Comparison of ENCODE assay signal across 8 cellular contexts in genomic region chr20:10217517-10218410, GRCh38. TPM values are rescaled to one million over a fixed set of nuclear protein-coding genes. Genes with fewer than 3 reads are reported as not detected.
A peak's percentile ranks its signal among the peaks of the same experiment; 100 is the strongest.
DNase-seq lines count a peak whose midpoint lies in the region; ATAC-seq and TF ChIP-seq lines count a peak whose summit lies in the region.

No MANE protein-coding gene starts in this region.

- peaks cover 45% of the 10 kb centered on the region for H3K27me3 Mint-ChIP-seq in activated CD4-positive, alpha-beta T cell treated with anti-CD3 and anti-CD28 coated beads for 36 hours
- H3K27me3 Mint-ChIP-seq in MCF 10A (ENCODE audit: insufficient read depth, unreplicated experiment), result peaks cover 51% of the 10 kb centered on the region

- H3K36me3 Mint-ChIP-seq in activated CD4-positive, alpha-beta T cell treated with anti-CD3 and anti-CD28 coated beads for 36 hours (ENCODE audit: low read depth), result peaks cover 3% of the 10 kb centered on the region
- H3K36me3 Mint-ChIP-seq in MCF 10A (ENCODE audit: insufficient read depth, unreplicated experiment), result no peaks in the 10 kb centered on the region

- POLR2A ChIA-PET in activated CD4-positive, alpha-beta T cell treated with anti-CD3 and anti-CD28 coated beads for 36 hours (lab: Charles Lee), result no interaction called here
- POLR2A ChIA-PET in MCF 10A (lab: Yijun Ruan, JAX), result no interaction called here

- CTCF ChIA-PET in activated CD4-positive, alpha-beta T cell treated with anti-CD3 and anti-CD28 coated beads for 36 hours (lab: Charles Lee), result no interaction called here
- CTCF ChIA-PET in MCF 10A (lab: Yijun Ruan, JAX), result no interaction called here

- H3K9me3 Mint-ChIP-seq in activated CD4-positive, alpha-beta T cell treated with anti-CD3 and anti-CD28 coated beads for 36 hours (ENCODE audit: low read depth), result peaks cover 5% of the 10 kb centered on the region
- H3K9me3 Mint-ChIP-seq in MCF 10A (ENCODE audit: unreplicated experiment), result no peaks in the 10 kb centered on the region

- intact Hi-C loops in activated CD4-positive, alpha-beta T cell treated with anti-CD3 and anti-CD28 coated beads for 36 hours (cut with DNase I, micrococcal nuclease), result loop anchor here (1.0 to 5.0 kb wide), 5 partner anchors 135 to 240 kb away; partner anchors contain the start of gene MKKS (in 2 of the 2)
- intact Hi-C loops in MCF 10A (cut with micrococcal nuclease), result no loop called here

- BruUV-seq in MCF 10A (replicated peaks; lab: Mats Ljungman, UMichigan), result no TSS peak

- DNase-seq in activated CD4-positive, alpha-beta T cell treated with anti-CD3 and anti-CD28 coated beads for 36 hours, result peak; percentile 76
- DNase-seq in activated CD4-positive, alpha-beta T cell treated with anti-CD3 and anti-CD28 coated beads, Interleukin-2, amount 50 U/mL, for 4 hours, result no peak
- peak; percentile 96 for DNase-seq in NCI-H69 (lab: John Stamatoyannopoulos, UW)
- peak; percentile 52 for DNase-seq in MCF 10A (ENCODE audit: unreplicated experiment)
- DNase-seq in islet precursor cell, result peak; percentile 93
- peak; percentile 48 for DNase-seq in stimulated activated CD4-positive, alpha-beta T cell treated with anti-CD3 and anti-CD28 coated beads, Interleukin-15, amount 100 ng/mL, for 24 hours

- ATAC-seq in activated CD4-positive, alpha-beta T cell treated with anti-CD3 and anti-CD28 coated beads for 36 hours, result peak; percentile 72
- ATAC-seq in HG02840 (IDR thresholded peaks at IDR 0.05; ENCODE audit: low FRiP score, unreplicated experiment) (no peak), GM18520 (IDR thresholded peaks at IDR 0.05; ENCODE audit: unreplicated experiment) (no peak)

- no peak for TF ChIP-seq CTCF in MCF 10A (IDR thresholded peaks at IDR 0.05; ENCODE audit: unreplicated experiment)

- H3K4me1 Mint-ChIP-seq in activated CD4-positive, alpha-beta T cell treated with anti-CD3 and anti-CD28 coated beads for 36 hours, result peaks cover 14% of the 10 kb centered on the region
- peaks cover 5% of the 10 kb centered on the region for H3K4me1 Mint-ChIP-seq in MCF 10A (ENCODE audit: insufficient read depth, unreplicated experiment)

- H3K27ac Mint-ChIP-seq in activated CD4-positive, alpha-beta T cell treated with anti-CD3 and anti-CD28 coated beads for 36 hours, result peak overlapping the region; percentile 88
- no peak overlapping the region for H3K27ac Mint-ChIP-seq in MCF 10A (ENCODE audit: low read depth, unreplicated experiment)

- H3K4me3 Mint-ChIP-seq in activated CD4-positive, alpha-beta T cell treated with anti-CD3 and anti-CD28 coated beads for 36 hours, result peak overlapping the region; percentile 61
- H3K4me3 Mint-ChIP-seq in MCF 10A (ENCODE audit: unreplicated experiment), result peak overlapping the region; percentile 40

RNA-seq across cellular contexts. Expression of gene SNAP25, which starts 0.9 kb away (rescaled TPM):
- total RNA-seq in activated CD4-positive, alpha-beta T cell treated with anti-CD3 and anti-CD28 coated beads for 36 hours, result under 1 TPM; 0.18 to 0.27 TPM
- not detected in 2 replicates for total RNA-seq in MCF 10A (2022)

Comparison
In these comparisons a context has a peak if more than half of its experiments do, and no peak if none do; other contexts are left out.
1. DNase-seq: peak in activated CD4-positive, alpha-beta T cell treated with anti-CD3 and anti-CD28 coated beads for 36 hours (single experiment), NCI-H69 (single experiment), MCF 10A (single experiment), islet precursor cell (single experiment) and stimulated activated CD4-positive, alpha-beta T cell treated with anti-CD3 and anti-CD28 coated beads, Interleukin-15, amount 100 ng/mL, for 24 hours (single experiment); none in activated CD4-positive, alpha-beta T cell treated with anti-CD3 and anti-CD28 coated beads, Interleukin-2, amount 50 U/mL, for 4 hours (0 of 2).